In the genomic region with DNA sequence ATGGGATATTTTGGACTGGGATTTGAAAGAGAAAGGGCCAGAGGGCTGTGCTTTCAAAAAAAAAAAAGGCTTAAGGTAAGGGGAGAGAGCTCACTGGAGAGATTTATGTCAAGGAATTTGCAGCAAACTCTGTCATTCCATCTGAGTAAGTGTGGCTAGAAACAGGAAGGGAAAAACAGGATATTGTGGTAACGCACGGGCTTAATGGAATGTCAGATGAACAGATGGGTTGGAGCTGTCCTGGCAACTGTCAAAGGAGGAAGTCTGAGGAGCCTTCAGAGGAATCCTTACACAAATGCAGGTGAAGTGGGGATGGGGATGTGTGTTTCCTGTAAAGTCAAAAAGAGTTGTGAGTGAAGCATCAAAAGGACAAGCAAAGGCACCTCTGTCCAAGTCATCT, we compare ENCODE assay signal across 13 cellular contexts. TPM values are rescaled to one million over a fixed set of nuclear protein-coding genes. Genes with fewer than 3 reads are reported as not detected.
DNase-seq lines count a peak whose midpoint lies in the region; ATAC-seq, FAIRE-seq and TF ChIP-seq lines count a peak whose summit lies in the region.
"Had no signal": no experiment of that assay in that cellular context is flagged by ENCODE, and none has a peak within 500 bp of the region (broad histone marks: within the 10 kb centered on the region; RNA-seq: fewer than 3 reads in every experiment).

No MANE protein-coding gene starts in this region.

- ATAC-seq in GM19023 (IDR thresholded peaks at IDR 0.05; ENCODE audit: unreplicated experiment) (no peak), WTC11 (no peak)
- ATAC-seq: activated T-cell treated with anti-CD3 and anti-CD28 coated beads, Interleukin-2, amount 50 U/mL, for 72 hours had no signal

- H3K4me3 ChIP-seq in bronchial epithelial cell (ENCODE audit: low read depth, low read length), result no peak overlapping the region

- H3K9me3 Mint-ChIP-seq in WTC11, result peaks cover 6% of the 10 kb centered on the region; the same call in 1 of the 2 replicates
- H3K9me3 Mint-ChIP-seq: activated T-cell treated with anti-CD3 and anti-CD28 coated beads, Interleukin-2, amount 50 U/mL, for 72 hours; CD4-positive, alpha-beta T cell; neural crest cell had no signal

- no peak overlapping the region for H3K27ac Mint-ChIP-seq in WTC11
- H3K27ac Mint-ChIP-seq: activated T-cell treated with anti-CD3 and anti-CD28 coated beads, Interleukin-2, amount 50 U/mL, for 72 hours; CD4-positive, alpha-beta T cell had no signal

- H3K4me3 Mint-ChIP-seq in WTC11, result no peak overlapping the region
- H3K4me3 Mint-ChIP-seq: activated T-cell treated with anti-CD3 and anti-CD28 coated beads, Interleukin-2, amount 50 U/mL, for 72 hours; CD4-positive, alpha-beta T cell; neural crest cell had no signal

- POLR2A ChIA-PET in WTC11 (lab: Charles Lee), result no interaction called here

- no peaks in the 10 kb centered on the region for H3K36me3 ChIP-seq in bronchial epithelial cell (ENCODE audit: control insufficient read depth, insufficient read depth, low read length)

- FAIRE-seq in bronchial epithelial cell (lab: Jason Lieb, UNC), result no peak
- FAIRE-seq: H1 had no signal

- H3K27me3 ChIP-seq in bronchial epithelial cell (ENCODE audit: control insufficient read depth, insufficient read depth, low read length), result no peaks in the 10 kb centered on the region

- H3K4me1 Mint-ChIP-seq in WTC11, result no peaks in the 10 kb centered on the region
- H3K4me1 Mint-ChIP-seq: neural crest cell had no signal

- CTCF ChIA-PET in WTC11 (lab: Charles Lee), result no interaction called here

- no peaks in the 10 kb centered on the region for H3K36me3 Mint-ChIP-seq in WTC11

- DNase-seq in COLO829 (ENCODE audit: low spot score), result peak; percentile 24
- peak; percentile 3 for DNase-seq in LoVo (ENCODE audit: low spot score)
- peak; percentile 69 for DNase-seq in bronchial epithelial cell (ENCODE audit: low read depth)
- peak; percentile 93 for DNase-seq in kidney tubule cell (ENCODE audit: low spot score)
- no peak for DNase-seq in ecto neural progenitor cell (ENCODE audit: low spot score)
- no peak for DNase-seq in WTC11 (ENCODE audit: low spot score)
- no peak for DNase-seq in NK-92 (lab: John Stamatoyannopoulos, UW; ENCODE audit: unreplicated experiment)
- DNase-seq: activated T-cell treated with anti-CD3 and anti-CD28 coated beads, Interleukin-2, amount 50 U/mL, for 72 hours; CD4-positive, alpha-beta T cell; NCI-H2171 treated with DMSO at 0.1 percent for 48 hours had no signal

- H3K27me3 Mint-ChIP-seq in WTC11 (ENCODE audit: low read depth), result peaks cover 9% of the 10 kb centered on the region; the same call in 1 of the 2 replicates

- TF ChIP-seq CTCF in bronchial epithelial cell (IDR thresholded peaks at IDR 0.05; ENCODE audit: insufficient read depth, low read length, severe bottlenecking) (no peak), WTC11 (IDR thresholded peaks at IDR 0.05) (no peak)

TF ChIP-seq in WTC11, 78 proteins besides CTCF, POLR2A, EP300 and RAD21:
- TF ChIP-seq, protein P1, sequence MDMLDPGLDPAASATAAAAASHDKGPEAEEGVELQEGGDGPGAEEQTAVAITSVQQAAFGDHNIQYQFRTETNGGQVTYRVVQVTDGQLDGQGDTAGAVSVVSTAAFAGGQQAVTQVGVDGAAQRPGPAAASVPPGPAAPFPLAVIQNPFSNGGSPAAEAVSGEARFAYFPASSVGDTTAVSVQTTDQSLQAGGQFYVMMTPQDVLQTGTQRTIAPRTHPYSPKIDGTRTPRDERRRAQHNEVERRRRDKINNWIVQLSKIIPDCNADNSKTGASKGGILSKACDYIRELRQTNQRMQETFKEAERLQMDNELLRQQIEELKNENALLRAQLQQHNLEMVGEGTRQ (CRISPR knock-in tag; IDR thresholded peaks at IDR 0.05), result no peak
- TF ChIP-seq FOXJ3 (CRISPR knock-in tag; IDR thresholded peaks at IDR 0.05; ENCODE audit: borderline replicate concordance), result no peak
- TF ChIP-seq, protein P2, sequence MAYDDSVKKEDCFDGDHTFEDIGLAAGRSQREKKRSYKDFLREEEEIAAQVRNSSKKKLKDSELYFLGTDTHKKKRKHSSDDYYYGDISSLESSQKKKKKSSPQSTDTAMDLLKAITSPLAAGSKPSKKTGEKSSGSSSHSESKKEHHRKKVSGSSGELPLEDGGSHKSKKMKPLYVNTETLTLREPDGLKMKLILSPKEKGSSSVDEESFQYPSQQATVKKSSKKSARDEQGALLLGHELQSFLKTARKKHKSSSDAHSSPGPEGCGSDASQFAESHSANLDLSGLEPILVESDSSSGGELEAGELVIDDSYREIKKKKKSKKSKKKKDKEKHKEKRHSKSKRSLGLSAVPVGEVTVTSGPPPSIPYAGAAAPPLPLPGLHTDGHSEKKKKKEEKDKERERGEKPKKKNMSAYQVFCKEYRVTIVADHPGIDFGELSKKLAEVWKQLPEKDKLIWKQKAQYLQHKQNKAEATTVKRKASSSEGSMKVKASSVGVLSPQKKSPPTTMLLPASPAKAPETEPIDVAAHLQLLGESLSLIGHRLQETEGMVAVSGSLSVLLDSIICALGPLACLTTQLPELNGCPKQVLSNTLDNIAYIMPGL (CRISPR knock-in tag; IDR thresholded peaks at IDR 0.05), result no peak
- TF ChIP-seq, protein P3, sequence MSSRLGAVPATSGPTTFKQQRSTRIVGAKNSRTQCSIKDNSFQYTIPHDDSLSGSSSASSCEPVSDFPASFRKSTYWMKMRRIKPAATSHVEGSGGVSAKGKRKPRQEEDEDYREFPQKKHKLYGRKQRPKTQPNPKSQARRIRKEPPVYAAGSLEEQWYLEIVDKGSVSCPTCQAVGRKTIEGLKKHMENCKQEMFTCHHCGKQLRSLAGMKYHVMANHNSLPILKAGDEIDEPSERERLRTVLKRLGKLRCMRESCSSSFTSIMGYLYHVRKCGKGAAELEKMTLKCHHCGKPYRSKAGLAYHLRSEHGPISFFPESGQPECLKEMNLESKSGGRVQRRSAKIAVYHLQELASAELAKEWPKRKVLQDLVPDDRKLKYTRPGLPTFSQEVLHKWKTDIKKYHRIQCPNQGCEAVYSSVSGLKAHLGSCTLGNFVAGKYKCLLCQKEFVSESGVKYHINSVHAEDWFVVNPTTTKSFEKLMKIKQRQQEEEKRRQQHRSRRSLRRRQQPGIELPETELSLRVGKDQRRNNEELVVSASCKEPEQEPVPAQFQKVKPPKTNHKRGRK (CRISPR knock-in tag; IDR thresholded peaks at IDR 0.05; ENCODE audit: borderline replicate concordance), result no peak
- TF ChIP-seq CREB1 (CRISPR knock-in tag; IDR thresholded peaks at IDR 0.05), result no peak
- TF ChIP-seq NFYB (CRISPR knock-in tag; conservative IDR thresholded peaks at IDR 0.05; ENCODE audit: low read depth), result no peak
- TF ChIP-seq ATF1 (CRISPR knock-in tag; IDR thresholded peaks at IDR 0.05), result no peak
- TF ChIP-seq ZBTB21 (CRISPR knock-in tag; IDR thresholded peaks at IDR 0.05; ENCODE audit: borderline replicate concordance), result no peak
- TF ChIP-seq, protein P4, sequence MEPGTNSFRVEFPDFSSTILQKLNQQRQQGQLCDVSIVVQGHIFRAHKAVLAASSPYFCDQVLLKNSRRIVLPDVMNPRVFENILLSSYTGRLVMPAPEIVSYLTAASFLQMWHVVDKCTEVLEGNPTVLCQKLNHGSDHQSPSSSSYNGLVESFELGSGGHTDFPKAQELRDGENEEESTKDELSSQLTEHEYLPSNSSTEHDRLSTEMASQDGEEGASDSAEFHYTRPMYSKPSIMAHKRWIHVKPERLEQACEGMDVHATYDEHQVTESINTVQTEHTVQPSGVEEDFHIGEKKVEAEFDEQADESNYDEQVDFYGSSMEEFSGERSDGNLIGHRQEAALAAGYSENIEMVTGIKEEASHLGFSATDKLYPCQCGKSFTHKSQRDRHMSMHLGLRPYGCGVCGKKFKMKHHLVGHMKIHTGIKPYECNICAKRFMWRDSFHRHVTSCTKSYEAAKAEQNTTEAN (CRISPR knock-in tag; IDR thresholded peaks at IDR 0.05), result no peak

RNA-seq across cellular contexts. Expression of a gene that starts 15.1 kb away (rescaled TPM):
- total RNA-seq in bronchial epithelial cell (under 0.01 TPM in 1 of 2 replicates, not detected in the other), WTC11 (2021) (0.07 TPM in 1 of 3 replicates, not detected in the others)
- total RNA-seq: activated T-cell treated with anti-CD3 and anti-CD28 coated beads, Interleukin-2, amount 50 U/mL, for 72 hours; CD4-positive, alpha-beta T cell had no signal

Comparison
In these comparisons a context has a peak if more than half of its experiments do, and no peak if none do; other contexts are left out.
1. DNase-seq: peak in COLO829 (single experiment), LoVo (single experiment), bronchial epithelial cell (single experiment) and kidney tubule cell (single experiment); none in ecto neural progenitor cell (single experiment), WTC11 (single experiment) and NK-92 (single experiment).